ENCODE assay signal across 8 cellular contexts in the genomic region with DNA sequence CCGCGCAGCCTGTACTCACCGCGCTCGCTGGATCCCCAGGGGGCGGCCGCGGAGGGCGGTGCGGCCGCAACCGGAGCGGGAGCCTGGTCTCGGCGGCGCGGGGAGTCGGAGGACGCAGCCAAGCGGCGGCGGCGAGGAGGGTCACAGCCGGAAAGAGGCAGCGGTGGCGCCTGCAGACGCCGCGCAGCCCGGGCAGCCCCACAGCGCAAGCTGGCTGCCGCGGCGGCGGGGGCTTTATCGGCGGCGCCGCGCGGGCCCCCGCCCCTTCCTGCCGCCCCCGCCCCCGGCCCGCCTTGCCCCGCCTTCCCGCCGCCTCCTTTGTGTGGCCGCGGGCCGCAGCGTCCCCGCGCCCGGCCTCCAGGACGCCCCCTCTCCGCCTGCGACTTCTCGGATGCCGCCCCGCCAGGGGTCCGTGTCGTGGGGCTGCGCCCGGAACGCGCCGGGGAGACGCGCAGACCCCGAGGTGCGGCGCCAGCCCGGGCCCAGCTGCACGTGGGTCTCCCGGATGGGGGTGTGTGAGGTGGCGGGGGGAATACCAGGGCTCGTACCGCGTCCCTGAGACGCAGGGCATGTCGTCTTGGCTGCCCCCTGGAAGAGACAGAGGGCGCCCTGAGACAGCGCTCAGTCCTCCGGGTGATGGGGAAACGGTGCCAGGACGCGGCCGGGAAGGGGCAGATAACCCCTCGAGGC. TPM values are rescaled to one million over a fixed set of nuclear protein-coding genes. Genes with fewer than 3 reads are reported as not detected.
A peak's percentile ranks its signal among the peaks of the same experiment; 100 is the strongest.
DNase-seq lines count a peak whose midpoint lies in the region; ATAC-seq and TF ChIP-seq lines count a peak whose summit lies in the region.

A gene with protein sequence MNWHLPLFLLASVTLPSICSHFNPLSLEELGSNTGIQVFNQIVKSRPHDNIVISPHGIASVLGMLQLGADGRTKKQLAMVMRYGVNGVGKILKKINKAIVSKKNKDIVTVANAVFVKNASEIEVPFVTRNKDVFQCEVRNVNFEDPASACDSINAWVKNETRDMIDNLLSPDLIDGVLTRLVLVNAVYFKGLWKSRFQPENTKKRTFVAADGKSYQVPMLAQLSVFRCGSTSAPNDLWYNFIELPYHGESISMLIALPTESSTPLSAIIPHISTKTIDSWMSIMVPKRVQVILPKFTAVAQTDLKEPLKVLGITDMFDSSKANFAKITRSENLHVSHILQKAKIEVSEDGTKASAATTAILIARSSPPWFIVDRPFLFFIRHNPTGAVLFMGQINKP (minus strand): TSS at position 207 of the 690 bp plus-strand sequence. CDS start 37,386 bp downstream, outside the sequence.

- H3K27ac ChIP-seq in KMS-11 (no peak within 1 kb of the TSS), body of pancreas (no peak within 1 kb of the TSS)

- H3K27me3 ChIP-seq in KMS-11 (ENCODE audit: insufficient read depth, low read depth) (no peaks in the 10 kb centered on the region), body of pancreas (no peaks in the 10 kb centered on the region), iPS-15b (ENCODE audit: control insufficient read depth, insufficient read depth, low read length) (peaks cover 48% of the 10 kb centered on the region)

- peak; percentile 65 for ATAC-seq in GM21576 (IDR thresholded peaks at IDR 0.05; ENCODE audit: unreplicated experiment)
- peak; percentile 47 for ATAC-seq in body of pancreas
- peak; percentile 83 for ATAC-seq in sciatic nerve

- DNase-seq in DMS153 treated with DMSO at 0.1 percent for 48 hours (lab: John Stamatoyannopoulos, UW; ENCODE audit: unreplicated experiment) (peak; percentile 44), body of pancreas (peak in 3 of 4 donors; percentile 20 to 30 (median 22)), sciatic nerve (ENCODE audit: low spot score) (peak; percentile 81)
- peak; percentile 62 for DNase-seq in T-helper 2 cell treated with Interferon-gamma antibody and Interleukin-4, amounts not matched to agents 5 μg/mL and 100 μg/mL, for 36 hours (ENCODE audit: low spot score)
- DNase-seq in effector CD4-positive, alpha-beta T cell, result no peak

- peaks cover 24% of the 10 kb centered on the region for H3K4me1 Mint-ChIP-seq in T-helper 2 cell treated with Interferon-gamma antibody and Interleukin-4, amounts not matched to agents 5 μg/mL and 100 μg/mL, for 36 hours (ENCODE audit: low read depth)

- H3K4me3 ChIP-seq in KMS-11 (IDR thresholded peaks at IDR 0.05; ENCODE audit: insufficient read depth, low read depth, low read length), result no peak within 1 kb of the TSS
- H3K4me3 ChIP-seq in body of pancreas, result peak within 1 kb of the TSS in 1 of 2 donors; percentile 62
- peak within 1 kb of the TSS; percentile 90 for H3K4me3 ChIP-seq in iPS-15b (ENCODE audit: low read depth, low read length)

- H3K9me3 ChIP-seq in body of pancreas (no peaks in the 10 kb centered on the region), iPS-15b (ENCODE audit: control insufficient read depth, insufficient read depth, low read length) (no peaks in the 10 kb centered on the region)

- no peaks in the 10 kb centered on the region for H3K79me2 ChIP-seq in KMS-11 (ENCODE audit: insufficient read depth, low read depth)

- H3K27ac Mint-ChIP-seq in T-helper 2 cell treated with Interferon-gamma antibody and Interleukin-4, amounts not matched to agents 5 μg/mL and 100 μg/mL, for 36 hours, result peak within 1 kb of the TSS; percentile 47

- H3K4me2 ChIP-seq in KMS-11, result peak within 1 kb of the TSS; percentile 96

- H2AFZ ChIP-seq in KMS-11 (ENCODE audit: low read depth), result peak within 1 kb of the TSS; percentile 90

- peak within 1 kb of the TSS; percentile 66; the same call in 1 of the 2 replicates for H3K9ac ChIP-seq in KMS-11
- peak within 1 kb of the TSS; percentile 32 for H3K9ac ChIP-seq in iPS-15b (ENCODE audit: low read depth, low read length)

- intact Hi-C loops in body of pancreas (cut with DNase I), result no loop called here
- intact Hi-C loops in sciatic nerve (cut with DNase I), result no loop called here

- H3K36me3 ChIP-seq in KMS-11 (ENCODE audit: insufficient read depth) (no peaks in the 10 kb centered on the region), body of pancreas (replicated peaks in 1 of 2; ENCODE audit: insufficient read depth in 1 of 2, low read depth in 2 of 2) (no peaks in the 10 kb centered on the region), iPS-15b (ENCODE audit: control insufficient read depth, insufficient read depth, low read length) (no peaks in the 10 kb centered on the region)

- peak within 1 kb of the TSS; percentile 92 for H3K4me3 Mint-ChIP-seq in T-helper 2 cell treated with Interferon-gamma antibody and Interleukin-4, amounts not matched to agents 5 μg/mL and 100 μg/mL, for 36 hours

- no peaks in the 10 kb centered on the region for H4K20me1 ChIP-seq in KMS-11 (ENCODE audit: insufficient read depth)

- peaks cover 2% of the 10 kb centered on the region for H3K36me3 Mint-ChIP-seq in T-helper 2 cell treated with Interferon-gamma antibody and Interleukin-4, amounts not matched to agents 5 μg/mL and 100 μg/mL, for 36 hours (ENCODE audit: low read depth)

- peaks cover 52% of the 10 kb centered on the region for H3K27me3 Mint-ChIP-seq in T-helper 2 cell treated with Interferon-gamma antibody and Interleukin-4, amounts not matched to agents 5 μg/mL and 100 μg/mL, for 36 hours (ENCODE audit: low read depth)

- no peaks in the 10 kb centered on the region for H3K9me3 Mint-ChIP-seq in T-helper 2 cell treated with Interferon-gamma antibody and Interleukin-4, amounts not matched to agents 5 μg/mL and 100 μg/mL, for 36 hours

- TF ChIP-seq POLR2A in body of pancreas (IDR thresholded peaks at IDR 0.05), result no peak

- peaks cover 13% of the 10 kb centered on the region for H3K4me1 ChIP-seq in KMS-11 (ENCODE audit: low read depth, poor library complexity, severe bottlenecking)
- peaks cover 17% of the 10 kb centered on the region for H3K4me1 ChIP-seq in body of pancreas
- H3K4me1 ChIP-seq in iPS-15b (ENCODE audit: control insufficient read depth, insufficient read depth, low read length), result peaks cover 4% of the 10 kb centered on the region

- 1% methylated on average over 65 of the region's 91 CpGs; no CpG with 5 or more reads in 1 of the 2 donors for WGBS in body of pancreas, 2 donors

- TF ChIP-seq CTCF in KMS-11 (conservative IDR thresholded peaks at IDR 0.05; ENCODE audit: low read depth, low read length), result no peak
- peak in 3 of 7 experiments; percentile 5 to 9 (median 7) for TF ChIP-seq CTCF in body of pancreas (IDR thresholded peaks at IDR 0.05)

RNA-seq across cellular contexts. Expression of the gene that starts here (rescaled TPM):
- total RNA-seq in body of pancreas, result 1 to 10 TPM; 1.6 to 4.4 TPM
- total RNA-seq in sciatic nerve, result 61.3 TPM

Comparison
In these comparisons a context has a peak if more than half of its experiments do, and no peak if none do; other contexts are left out.
1. RNA of the gene that starts here (total RNA-seq): 61.3 TPM in sciatic nerve (single experiment); 1.6 to 4.4 TPM in body of pancreas; every median in the first group is over 10 times any median in the second.
2. Peak in every context shown above with its lines, with median percentiles within 50 percentile points of each other: ATAC-seq.